ENCODE assay signal across 14 cellular contexts in the genomic region with DNA sequence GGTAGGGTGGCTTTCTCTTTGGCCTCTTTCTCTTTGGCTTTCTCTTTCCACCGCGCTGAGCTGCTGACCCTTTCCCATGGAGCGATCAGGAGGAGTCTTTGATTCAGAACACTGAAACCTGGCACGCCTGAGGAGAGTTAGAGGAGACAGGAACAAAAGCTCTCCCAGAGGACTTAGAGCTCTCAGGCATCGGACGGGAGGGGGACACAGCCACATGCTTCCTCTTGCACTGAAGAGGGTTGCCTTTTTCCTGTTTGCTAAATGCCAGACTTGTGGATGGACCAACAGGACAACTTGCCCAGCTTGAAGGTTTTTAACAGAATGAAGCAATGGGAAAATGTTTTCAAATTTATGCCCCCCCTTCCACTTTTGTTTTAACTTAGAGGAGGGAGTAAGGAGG. TPM values are rescaled to one million over a fixed set of nuclear protein-coding genes. Genes with fewer than 3 reads are reported as not detected.
A peak's percentile ranks its signal among the peaks of the same experiment; 100 is the strongest.
DNase-seq lines count a peak whose midpoint lies in the region; ATAC-seq and TF ChIP-seq lines count a peak whose summit lies in the region.
"Had no signal": no experiment of that assay in that cellular context is flagged by ENCODE, and none has a peak within 500 bp of the region (broad histone marks: within the 10 kb centered on the region; RNA-seq: fewer than 3 reads in every experiment).

No MANE protein-coding gene starts in this region.

- H3F3A ChIP-seq in smooth muscle cell (ENCODE audit: low read depth), result no peaks in the 10 kb centered on the region

- H3K36me3 Mint-ChIP-seq in stimulated activated effector memory CD8-positive, alpha-beta T cell treated with anti-CD3 and anti-CD28 coated beads, Interleukin-12 subunit alpha, Interleukin-12 subunit beta, amount 100 ng/mL, for 72 hours, result peaks cover 15% of the 10 kb centered on the region
- peaks cover 15% of the 10 kb centered on the region for H3K36me3 Mint-ChIP-seq in progenitor cell of endocrine pancreas (ENCODE audit: insufficient read depth)

- no peaks in the 10 kb centered on the region for H3K27me3 ChIP-seq in right atrium auricular region
- no peaks in the 10 kb centered on the region for H3K27me3 ChIP-seq in esophagus muscularis mucosa
- no peaks in the 10 kb centered on the region for H3K27me3 ChIP-seq in smooth muscle cell (ENCODE audit: low read depth)
- H3K27me3 ChIP-seq: transverse colon had no signal

- no peaks in the 10 kb centered on the region for H4K20me1 ChIP-seq in smooth muscle cell (ENCODE audit: low read depth)

- H3K9me3 ChIP-seq in right atrium auricular region (no peaks in the 10 kb centered on the region), esophagus muscularis mucosa (no peaks in the 10 kb centered on the region), smooth muscle cell (replicated peaks; ENCODE audit: low read depth) (no peaks in the 10 kb centered on the region)
- H3K9me3 ChIP-seq: transverse colon had no signal

- intact Hi-C loops in Right ventricle myocardium inferior (cut with DNase I), result loop anchor here (10.0 kb wide), 1 partner anchor 373 kb away; the partner anchor contains the start of gene GPR148
- intact Hi-C loops in esophagus muscularis mucosa (cut with DNase I), result no loop called here
- intact Hi-C loops in sciatic nerve (cut with DNase I), result no loop called here

- H3K4me2 ChIP-seq in smooth muscle cell, result no peak overlapping the region

- TF ChIP-seq EP300 in esophagus muscularis mucosa (IDR thresholded peaks at IDR 0.05), result no peak

- no peaks in the 10 kb centered on the region for H3K79me2 ChIP-seq in smooth muscle cell (ENCODE audit: low read depth)

- ATAC-seq in Right ventricle myocardium inferior, result no peak
- no peak for ATAC-seq in stimulated activated effector memory CD8-positive, alpha-beta T cell treated with anti-CD3 and anti-CD28 coated beads, Interleukin-12 subunit alpha, Interleukin-12 subunit beta, amount 100 ng/mL, for 72 hours
- ATAC-seq in sciatic nerve, result no peak
- ATAC-seq: activated CD8-positive, alpha-beta T cell treated with anti-CD3 and anti-CD28 coated beads for 36 hours had no signal

- H3K4me1 ChIP-seq in right atrium auricular region, result peaks cover 0 to 27% of the 10 kb centered on the region in 2 donors
- peaks cover 19 to 46% (median 33%) of the 10 kb centered on the region in 4 donors for H3K4me1 ChIP-seq in esophagus muscularis mucosa
- H3K4me1 ChIP-seq in smooth muscle cell (ENCODE audit: low read depth), result peaks cover 17% of the 10 kb centered on the region

- no peak overlapping the region for H3K4me3 Mint-ChIP-seq in stimulated activated effector memory CD8-positive, alpha-beta T cell treated with anti-CD3 and anti-CD28 coated beads, Interleukin-12 subunit alpha, Interleukin-12 subunit beta, amount 100 ng/mL, for 72 hours
- no peak overlapping the region for H3K4me3 Mint-ChIP-seq in progenitor cell of endocrine pancreas (ENCODE audit: low read depth)
- H3K4me3 Mint-ChIP-seq: activated CD8-positive, alpha-beta T cell treated with anti-CD3 and anti-CD28 coated beads for 36 hours had no signal

- H3K27me3 Mint-ChIP-seq in progenitor cell of endocrine pancreas, result no peaks in the 10 kb centered on the region
- H3K27me3 Mint-ChIP-seq: activated CD8-positive, alpha-beta T cell treated with anti-CD3 and anti-CD28 coated beads for 36 hours had no signal

- DNase-seq in Right ventricle myocardium inferior (ENCODE audit: missing footprints) (peak; percentile 45), right atrium auricular region (ENCODE audit: low spot score) (no peak), NCI-H526 treated with DMSO at 0.1 percent for 48 hours (lab: John Stamatoyannopoulos, UW) (peak; percentile 75), esophagus muscularis mucosa (ENCODE audit: extremely low spot score) (peak; percentile 47), smooth muscle cell (lab: John Stamatoyannopoulos, UW; ENCODE audit: unreplicated experiment) (no peak), progenitor cell of endocrine pancreas (ENCODE audit: low spot score, unreplicated experiment) (no peak), sciatic nerve (ENCODE audit: low spot score) (no peak)
- DNase-seq in stimulated activated effector memory CD8-positive, alpha-beta T cell treated with anti-CD3 and anti-CD28 coated beads, Interleukin-12 subunit alpha, Interleukin-12 subunit beta, amount 100 ng/mL, for 72 hours (ENCODE audit: low spot score in 2 of 2), result peak in 1 of 2 donors; percentile 34
- DNase-seq: activated CD8-positive, alpha-beta T cell treated with anti-CD3 and anti-CD28 coated beads for 36 hours; amniotic stem cell; NCI-H187; SHP77 treated with DMSO at 0.1 percent for 48 hours; stimulated activated CD4-positive, alpha-beta T cell treated with anti-CD3 and anti-CD28 coated beads, Interleukin-1b, Interleukin-23, amount 100 ng/mL, for 48 hours; transverse colon had no signal

- no peak for TF ChIP-seq POLR2A in esophagus muscularis mucosa (IDR thresholded peaks at IDR 0.05; ENCODE audit: low read depth)

- H2AFZ ChIP-seq in smooth muscle cell (ENCODE audit: low read depth), result no peak overlapping the region

- 58% methylated on average over 6 of the region's 6 CpGs for WGBS in esophagus muscularis mucosa
- WGBS in smooth muscle cell (ENCODE audit: low lambda C conversion rate), result 88% methylated on average over 6 of the region's 6 CpGs

- no peaks in the 10 kb centered on the region for H3K9me3 Mint-ChIP-seq in stimulated activated effector memory CD8-positive, alpha-beta T cell treated with anti-CD3 and anti-CD28 coated beads, Interleukin-12 subunit alpha, Interleukin-12 subunit beta, amount 100 ng/mL, for 72 hours
- no peaks in the 10 kb centered on the region for H3K9me3 Mint-ChIP-seq in progenitor cell of endocrine pancreas (ENCODE audit: low read depth)
- H3K9me3 Mint-ChIP-seq: activated CD8-positive, alpha-beta T cell treated with anti-CD3 and anti-CD28 coated beads for 36 hours had no signal

- H3K36me3 ChIP-seq in right atrium auricular region (peaks cover 6% of the 10 kb centered on the region), esophagus muscularis mucosa (peaks cover 8 to 22% (median 17%) of the 10 kb centered on the region in 4 donors), smooth muscle cell (ENCODE audit: low read depth) (peaks cover 3% of the 10 kb centered on the region)

- H3K27ac ChIP-seq in right atrium auricular region (no peak overlapping the region), esophagus muscularis mucosa (replicated peaks in 1 of 4) (no peak overlapping the region), smooth muscle cell (ENCODE audit: low read depth) (no peak overlapping the region)
- H3K27ac ChIP-seq: transverse colon had no signal

- no peak overlapping the region for H3K9ac ChIP-seq in smooth muscle cell (ENCODE audit: low read depth)

- H3K4me3 ChIP-seq in right atrium auricular region (peak overlapping the region in 1 of 2 donors; percentile 11), esophagus muscularis mucosa (no peak overlapping the region), smooth muscle cell (no peak overlapping the region)
- H3K4me3 ChIP-seq: transverse colon had no signal

- peak overlapping the region; percentile 58 for H3K27ac Mint-ChIP-seq in stimulated activated effector memory CD8-positive, alpha-beta T cell treated with anti-CD3 and anti-CD28 coated beads, Interleukin-12 subunit alpha, Interleukin-12 subunit beta, amount 100 ng/mL, for 72 hours
- no peak overlapping the region for H3K27ac Mint-ChIP-seq in progenitor cell of endocrine pancreas
- H3K27ac Mint-ChIP-seq: activated CD8-positive, alpha-beta T cell treated with anti-CD3 and anti-CD28 coated beads for 36 hours had no signal

- peaks cover 18% of the 10 kb centered on the region for H3K4me1 Mint-ChIP-seq in stimulated activated effector memory CD8-positive, alpha-beta T cell treated with anti-CD3 and anti-CD28 coated beads, Interleukin-12 subunit alpha, Interleukin-12 subunit beta, amount 100 ng/mL, for 72 hours
- peaks cover 2% of the 10 kb centered on the region for H3K4me1 Mint-ChIP-seq in progenitor cell of endocrine pancreas (ENCODE audit: low read depth)

- TF ChIP-seq CTCF in right atrium auricular region (IDR thresholded peaks at IDR 0.05) (no peak), esophagus muscularis mucosa (IDR thresholded peaks at IDR 0.05) (no peak), smooth muscle cell (IDR thresholded peaks at IDR 0.05; ENCODE audit: borderline replicate concordance, insufficient read depth, poor library complexity, severe bottlenecking) (no peak), progenitor cell of endocrine pancreas (IDR thresholded peaks at IDR 0.05; ENCODE audit: unreplicated experiment) (no peak)

RNA-seq across cellular contexts. Expression of gene PTPN18, which starts 3.6 kb away (rescaled TPM):
- 16.9 TPM for total RNA-seq in Right ventricle myocardium inferior
- 10 to 100 TPM; 13.3 to 20.8 TPM for total RNA-seq in right atrium auricular region
- 10 to 100 TPM; 36.6 to 60.2 (median 50.3) TPM for total RNA-seq in esophagus muscularis mucosa
- 4.4 and 13.9 TPM in 2 replicates for total RNA-seq in smooth muscle cell
- 10.1 and 10.2 TPM in 2 replicates for polyA plus RNA-seq in smooth muscle cell
- total RNA-seq in progenitor cell of endocrine pancreas, result 47.5 and 50.0 TPM in 2 replicates
- total RNA-seq in sciatic nerve, result 44.7 TPM

RNA-seq across cellular contexts. Expression of gene IMP4, which starts 9.5 kb away (rescaled TPM):
- total RNA-seq in Right ventricle myocardium inferior (63.7 TPM), right atrium auricular region (10 to 100 TPM; 66.6 to 86.9 TPM), esophagus muscularis mucosa (100 to 1,000 TPM in 3 of 4 donors, 10 to 100 TPM in 1; 94.7 to 139 (median 114) TPM), smooth muscle cell (36.4 and 59.3 TPM in 2 replicates), progenitor cell of endocrine pancreas (43.0 and 44.8 TPM in 2 replicates), sciatic nerve (43.0 TPM)
- 74.9 and 75.0 TPM in 2 replicates for polyA plus RNA-seq in smooth muscle cell

Comparison
In these comparisons a context has a peak if more than half of its experiments do, and no peak if none do; other contexts are left out.
1. DNase-seq: peak in Right ventricle myocardium inferior (single experiment), NCI-H526 treated with DMSO at 0.1 percent for 48 hours (single experiment) and esophagus muscularis mucosa (single experiment); none in right atrium auricular region (single experiment), smooth muscle cell (single experiment), progenitor cell of endocrine pancreas (single experiment) and sciatic nerve (single experiment).